8 cellular contexts compared by ENCODE assay signal in the genomic region with DNA sequence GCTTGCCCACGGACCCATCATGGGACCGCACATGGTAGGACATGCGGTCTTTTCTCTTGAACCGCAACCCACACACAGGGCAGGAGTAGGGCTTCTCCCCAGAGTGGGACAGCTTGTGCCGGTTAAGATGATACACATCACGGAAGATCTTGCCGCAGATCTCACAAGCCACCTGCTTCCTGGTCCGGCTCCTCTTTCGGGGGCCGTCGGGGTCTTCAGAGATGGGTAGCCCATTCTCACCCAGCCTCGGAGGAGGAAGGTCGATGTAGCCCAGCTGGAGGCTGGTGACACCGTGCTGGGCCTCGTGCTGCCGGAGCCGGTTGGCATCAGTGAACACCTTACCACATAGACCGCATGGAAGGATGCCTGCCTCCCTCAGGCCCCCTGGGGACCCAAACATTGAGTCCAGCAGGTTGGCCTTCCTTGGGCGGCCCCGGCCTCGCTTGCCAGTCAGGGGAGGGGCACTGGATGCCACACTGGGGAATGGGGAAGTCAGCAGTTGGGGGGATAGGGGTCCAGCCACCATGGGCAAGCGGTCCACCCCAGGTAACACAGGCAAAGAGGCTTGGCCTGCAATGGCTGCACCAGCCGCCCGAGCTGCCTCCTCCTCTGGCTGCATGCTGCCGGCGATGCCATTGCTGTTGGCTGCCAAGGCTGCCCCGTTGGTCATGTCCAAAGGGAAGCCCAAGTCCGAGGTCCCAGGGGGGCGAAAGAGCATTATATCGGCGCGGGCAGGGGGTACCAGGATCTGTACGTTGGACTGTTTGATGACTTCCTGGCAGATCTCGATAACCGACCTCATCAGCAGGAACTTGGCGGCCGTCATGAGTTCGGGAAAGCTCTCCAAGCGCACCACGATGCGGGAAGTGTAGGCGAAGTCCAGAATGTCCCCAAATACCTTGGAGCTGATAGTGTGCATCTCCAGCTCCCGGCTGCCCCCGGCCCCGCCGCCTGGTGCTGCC. TPM values are rescaled to one million over a fixed set of nuclear protein-coding genes. Genes with fewer than 3 reads are reported as not detected.
A peak's percentile ranks its signal among the peaks of the same experiment; 100 is the strongest.
DNase-seq lines count a peak whose midpoint lies in the region; ATAC-seq and TF ChIP-seq lines count a peak whose summit lies in the region.

No MANE protein-coding gene starts in this region.

- H3K4me3 ChIP-seq in epithelial cell of proximal tubule (ENCODE audit: low read depth, low read length) (peak overlapping the region; percentile 71), urinary bladder (ENCODE audit: low read depth, low read length) (peak overlapping the region; percentile 84)

- intact Hi-C loops in activated CD4-positive, alpha-beta memory T cell treated with anti-CD3 and anti-CD28 coated beads for 36 hours (cut with micrococcal nuclease), result loop anchor here (1.0 to 5.0 kb wide), 3 partner anchors 52 to 377 kb away; partner anchors contain the start of genes MORC2, PIK3IP1 and TUG1

- POLR2A ChIA-PET in activated CD4-positive, alpha-beta memory T cell treated with anti-CD3 and anti-CD28 coated beads for 36 hours (lab: Charles Lee), result interaction anchor here (0.5 to 2.0 kb wide), 8 partner anchors 10 to 286 kb away, joined by 3 to 8 read pairs (median 4); partner anchors contain the start of gene DRG1

- peaks cover 56% of the 10 kb centered on the region for H3K4me1 Mint-ChIP-seq in activated CD4-positive, alpha-beta memory T cell treated with anti-CD3 and anti-CD28 coated beads for 36 hours (ENCODE audit: low read depth)
- H3K4me1 Mint-ChIP-seq in natural killer cell treated with Interleukin-12 subunit alpha and Interleukin-12 subunit beta and Interleukin-15 and Interleukin-18, amount 100 ng/mL, for 72 hours (ENCODE audit: low read depth in 2 of 2), result peaks cover 46 to 47% of the 10 kb centered on the region in 2 donors

- H3K9me3 Mint-ChIP-seq in activated CD4-positive, alpha-beta memory T cell treated with anti-CD3 and anti-CD28 coated beads for 36 hours, result no peaks in the 10 kb centered on the region
- no peaks in the 10 kb centered on the region for H3K9me3 Mint-ChIP-seq in natural killer cell treated with Interleukin-12 subunit alpha and Interleukin-12 subunit beta and Interleukin-15 and Interleukin-18, amount 100 ng/mL, for 72 hours

- peak overlapping the region; percentile 89 for H3K4me3 Mint-ChIP-seq in activated CD4-positive, alpha-beta memory T cell treated with anti-CD3 and anti-CD28 coated beads for 36 hours
- peak overlapping the region; percentile 83 for H3K4me3 Mint-ChIP-seq in natural killer cell treated with Interleukin-12 subunit alpha and Interleukin-12 subunit beta and Interleukin-15 and Interleukin-18, amount 100 ng/mL, for 72 hours

- no peak for ATAC-seq in natural killer cell treated with Interleukin-12 subunit alpha and Interleukin-12 subunit beta and Interleukin-15 and Interleukin-18, amount 100 ng/mL, for 72 hours

- peaks cover 44% of the 10 kb centered on the region for H3K36me3 Mint-ChIP-seq in activated CD4-positive, alpha-beta memory T cell treated with anti-CD3 and anti-CD28 coated beads for 36 hours
- no peaks in the 10 kb centered on the region for H3K36me3 Mint-ChIP-seq in natural killer cell treated with Interleukin-12 subunit alpha and Interleukin-12 subunit beta and Interleukin-15 and Interleukin-18, amount 100 ng/mL, for 72 hours

- no peak for TF ChIP-seq CTCF in epithelial cell of proximal tubule (conservative IDR thresholded peaks at IDR 0.05; ENCODE audit: low read depth, low read length)

- H3K4me1 ChIP-seq in urinary bladder (ENCODE audit: insufficient read depth), result no peaks in the 10 kb centered on the region

- H3K27ac ChIP-seq in urinary bladder (ENCODE audit: low read depth), result peak overlapping the region; percentile 82

- peak; percentile 69 for DNase-seq in activated effector memory CD4-positive, alpha-beta T cell treated with anti-CD3 and anti-CD28 coated beads, Interleukin-2, amount 50 U/mL, for 16 hours
- DNase-seq in activated effector memory CD4-positive, alpha-beta T cell treated with Interleukin-2 at 50 U/mL for 16 hours, result no peak
- DNase-seq in activated CD4-positive, alpha-beta memory T cell treated with anti-CD3 and anti-CD28 coated beads for 36 hours, result peak; percentile 51
- DNase-seq in epithelial cell of proximal tubule (ENCODE audit: low read depth) (no peak), DMS 273 treated with DMSO at 0.1 percent for 48 hours (lab: John Stamatoyannopoulos, UW) (no peak), Ammon's horn (ENCODE audit: low spot score) (no peak)
- DNase-seq in natural killer cell treated with Interleukin-12 subunit alpha and Interleukin-12 subunit beta and Interleukin-15 and Interleukin-18, amount 100 ng/mL, for 72 hours (ENCODE audit: low spot score), result no peak

- H3K27ac Mint-ChIP-seq in activated CD4-positive, alpha-beta memory T cell treated with anti-CD3 and anti-CD28 coated beads for 36 hours, result peak overlapping the region; percentile 91
- peak overlapping the region; percentile 80 to 89 for H3K27ac Mint-ChIP-seq in natural killer cell treated with Interleukin-12 subunit alpha and Interleukin-12 subunit beta and Interleukin-15 and Interleukin-18, amount 100 ng/mL, for 72 hours

- no peaks in the 10 kb centered on the region for H3K27me3 Mint-ChIP-seq in activated CD4-positive, alpha-beta memory T cell treated with anti-CD3 and anti-CD28 coated beads for 36 hours
- H3K27me3 Mint-ChIP-seq in natural killer cell treated with Interleukin-12 subunit alpha and Interleukin-12 subunit beta and Interleukin-15 and Interleukin-18, amount 100 ng/mL, for 72 hours, result no peaks in the 10 kb centered on the region

- CTCF ChIA-PET in activated CD4-positive, alpha-beta memory T cell treated with anti-CD3 and anti-CD28 coated beads for 36 hours (lab: Charles Lee), result interaction anchor here (0.7 to 1.9 kb wide), 16 partner anchors 11 to 582 kb away, joined by 3 to 8 read pairs (median 3); partner anchors contain the start of gene PIK3IP1

- no peaks in the 10 kb centered on the region for H3K36me3 ChIP-seq in urinary bladder (ENCODE audit: insufficient read depth)

- WGBS in urinary bladder, result 38% methylated on average over 46 of the region's 46 CpGs

RNA-seq across cellular contexts. Expression of gene PATZ1, which starts 1.5 kb away (rescaled TPM):
- 10 to 100 TPM; 19.8 to 20.0 TPM for total RNA-seq in activated CD4-positive, alpha-beta memory T cell treated with anti-CD3 and anti-CD28 coated beads for 36 hours
- total RNA-seq in epithelial cell of proximal tubule (30.8 and 31.4 TPM in 2 replicates), urinary bladder (17.6 TPM)
- total RNA-seq in natural killer cell treated with Interleukin-12 subunit alpha and Interleukin-12 subunit beta and Interleukin-15 and Interleukin-18, amount 100 ng/mL, for 72 hours, result 10 to 100 TPM; 13.9 to 34.1 TPM
- polyA plus RNA-seq in urinary bladder, result 25.6 TPM

RNA-seq across cellular contexts. Expression of gene PIK3IP1, which starts 52.4 kb away (rescaled TPM):
- 10 to 100 TPM; 18.8 to 19.1 TPM for total RNA-seq in activated CD4-positive, alpha-beta memory T cell treated with anti-CD3 and anti-CD28 coated beads for 36 hours
- total RNA-seq in epithelial cell of proximal tubule, result 2.6 and 11.8 TPM in 2 replicates
- total RNA-seq in natural killer cell treated with Interleukin-12 subunit alpha and Interleukin-12 subunit beta and Interleukin-15 and Interleukin-18, amount 100 ng/mL, for 72 hours, result 1 to 10 TPM in 1 of 2 donors, under 1 TPM in 1; 0.74 to 1.0 TPM
- total RNA-seq in urinary bladder, result 19.5 TPM
- 29.2 TPM for polyA plus RNA-seq in urinary bladder

RNA-seq across cellular contexts. Expression of gene DRG1, which starts 54.8 kb away (rescaled TPM):
- total RNA-seq in activated CD4-positive, alpha-beta memory T cell treated with anti-CD3 and anti-CD28 coated beads for 36 hours, result 100 to 1,000 TPM in 1 of 2 experiments, 10 to 100 TPM in 1; 97.1 to 116 TPM
- total RNA-seq in epithelial cell of proximal tubule (77.9 and 113 TPM in 2 replicates), urinary bladder (45.0 TPM)
- 100 to 1,000 TPM; 111 to 138 TPM for total RNA-seq in natural killer cell treated with Interleukin-12 subunit alpha and Interleukin-12 subunit beta and Interleukin-15 and Interleukin-18, amount 100 ng/mL, for 72 hours
- polyA plus RNA-seq in urinary bladder, result 44.1 TPM

Comparison
In these comparisons a context has a peak if more than half of its experiments do, and no peak if none do; other contexts are left out.
1. DNase-seq: peak in activated effector memory CD4-positive, alpha-beta T cell treated with anti-CD3 and anti-CD28 coated beads, Interleukin-2, amount 50 U/mL, for 16 hours (single experiment) and activated CD4-positive, alpha-beta memory T cell treated with anti-CD3 and anti-CD28 coated beads for 36 hours (single experiment); none in activated effector memory CD4-positive, alpha-beta T cell treated with Interleukin-2 at 50 U/mL for 16 hours (single experiment), epithelial cell of proximal tubule (single experiment), natural killer cell treated with Interleukin-12 subunit alpha and Interleukin-12 subunit beta and Interleukin-15 and Interleukin-18, amount 100 ng/mL, for 72 hours (single experiment), DMS 273 treated with DMSO at 0.1 percent for 48 hours (single experiment) and Ammon's horn (single experiment).